In genomic region chr12:102351326-102351725, GRCh38 we compare ENCODE assay signal across 32 cellular contexts.
"Had no signal": no experiment of that assay in that cellular context is flagged by ENCODE, and none has a peak within 500 bp of the region (broad histone marks: within the 10 kb centered on the region; RNA-seq: fewer than 3 reads in every experiment).

No MANE protein-coding gene starts in this region.

- ATAC-seq: activated CD8-positive, alpha-beta T cell treated with anti-CD3 and anti-CD28 coated beads for 36 hours; activated naive CD4-positive, alpha-beta T cell treated with anti-CD3 and anti-CD28 coated beads, Interleukin-2, amount 50 U/mL, for 72 hours; activated T-cell treated with anti-CD3 and anti-CD28 coated beads, Interleukin-2, amount 50 U/mL, for 4 hours; activated T-cell treated with anti-CD3 and anti-CD28 coated beads, Interleukin-2, amount 50 U/mL, for 72 hours; activated T-helper 17 cell treated with anti-CD3 and anti-CD28 coated beads, Interleukin-2, amount 50 U/mL, for 72 hours had no signal

- H3K9me3 ChIP-seq: ascending aorta had no signal

- H3K4me1 ChIP-seq: adrenal gland, ascending aorta had no signal

- H3K4me3 ChIP-seq: adrenal gland, ascending aorta, cardiac muscle cell had no signal

- H3K27me3 ChIP-seq: adrenal gland, ascending aorta, cardiac muscle cell had no signal

- H3K27ac ChIP-seq: adrenal gland, ascending aorta, cardiac muscle cell, VCaP had no signal

- H3K36me3 ChIP-seq: adrenal gland, ascending aorta, cardiac muscle cell had no signal

- DNase-seq: activated B cell treated with CpG ODN at 0.5 μM for 24 hours; activated CD4-positive, alpha-beta memory T cell treated with anti-CD3 and anti-CD28 coated beads for 36 hours; activated CD4-positive, alpha-beta T cell treated with anti-CD3 and anti-CD28 coated beads for 4 hours; activated CD4-positive, alpha-beta T cell treated with anti-CD3 and anti-CD28 coated beads, Interleukin-2, amount 10 ng/mL, durations not matched to agents 24 days and 14 days; activated CD4-positive, alpha-beta T cell treated with anti-CD3 and anti-CD28 coated beads, Interleukin-2, amount 50 U/mL, for 1 hour; activated CD4-positive, alpha-beta T cell treated with anti-CD3 and anti-CD28 coated beads, Interleukin-2, amount 50 U/mL, for 4 hours; activated CD4-positive, CD25-positive, alpha-beta regulatory T cell treated with anti-CD3 and anti-CD28 coated beads, Interleukin-2, amount 50 U/mL, for 72 hours; activated CD8-positive, alpha-beta memory T cell treated with anti-CD3 and anti-CD28 coated beads, Interleukin-2, amount 50 U/mL, for 4 hours; activated CD8-positive, alpha-beta T cell treated with anti-CD3 and anti-CD28 coated beads for 36 hours; activated effector memory CD4-positive, alpha-beta T cell treated with anti-CD3 and anti-CD28 coated beads, Interleukin-2, amount 50 U/mL, for 16 hours; activated gamma-delta T cell treated with Interleukin-2 at 50 U/mL for 16 hours; activated naive CD4-positive, alpha-beta T cell; activated naive CD4-positive, alpha-beta T cell treated with anti-CD3 and anti-CD28 coated beads for 36 hours; activated naive CD4-positive, alpha-beta T cell treated with anti-CD3 and anti-CD28 coated beads, Interleukin-2, amount 50 U/mL, for 16 hours; activated naive CD8-positive, alpha-beta T cell treated with anti-CD3 and anti-CD28 coated beads for 36 hours; activated T-cell treated with anti-CD3 and anti-CD28 coated beads for 4 hours; activated T-cell treated with anti-CD3 and anti-CD28 coated beads, Interleukin-2, amount 50 U/mL, for 1 hour; activated T-cell treated with anti-CD3 and anti-CD28 coated beads, Interleukin-2, amount 50 U/mL, for 4 hours; activated T-cell treated with anti-CD3 and anti-CD28 coated beads, Interleukin-2, amount 50 U/mL, for 72 hours; adrenal gland; amniotic stem cell; anterior cingulate cortex; caudate nucleus; cerebellar nuclear complex; T-helper 1 cell; T-helper 2 cell; T-helper 9 cell had no signal
